14 cellular contexts compared by ENCODE assay signal in genomic region chr11:2709429-2709828, GRCh38. TPM values are rescaled to one million over a fixed set of nuclear protein-coding genes. Genes with fewer than 3 reads are reported as not detected.
DNase-seq lines count a peak whose midpoint lies in the region; ATAC-seq and TF ChIP-seq lines count a peak whose summit lies in the region.
"Had no signal": no experiment of that assay in that cellular context is flagged by ENCODE, and none has a peak within 500 bp of the region (broad histone marks: within the 10 kb centered on the region; RNA-seq: fewer than 3 reads in every experiment).

No MANE protein-coding gene starts in this region.

- in situ Hi-C loops in HAP-1 (cut with MboI; ENCODE audit: low sequenced_read_pairs), result no loop called here

- peaks cover 7 to 11% of the 10 kb centered on the region in 2 donors for H3K4me1 ChIP-seq in left lung
- peaks cover 21 to 27% (median 24%) of the 10 kb centered on the region in 3 donors for H3K4me1 ChIP-seq in skeletal muscle tissue (ENCODE audit: control insufficient read depth in 3 of 3, insufficient read depth in 3 of 3, low read length in 3 of 3)
- no peaks in the 10 kb centered on the region for H3K4me1 ChIP-seq in HAP-1
- H3K4me1 ChIP-seq: foreskin keratinocyte had no signal

- H3K36me3 Mint-ChIP-seq in endothelial cell (ENCODE audit: low read depth, unreplicated experiment), result peaks cover 4% of the 10 kb centered on the region

- peaks cover 0 to 5% of the 10 kb centered on the region in 2 donors for H3K9me3 ChIP-seq in left lung
- H3K9me3 ChIP-seq in skeletal muscle tissue (ENCODE audit: control insufficient read depth in 3 of 3, low read length in 3 of 3), result peaks cover 0 to 3% (median 0%) of the 10 kb centered on the region in 3 donors
- 0 out of 2 replicates have a peak, but pooled peaks cover 4% of the 10 kb centered on the region for H3K9me3 ChIP-seq in HAP-1

- intact Hi-C loops in left lung (cut with DNase I), result no loop called here

- H3K36me3 ChIP-seq in left lung, result no peaks in the 10 kb centered on the region
- no peaks in the 10 kb centered on the region for H3K36me3 ChIP-seq in skeletal muscle tissue (ENCODE audit: control insufficient read depth in 3 of 3, insufficient read depth in 3 of 3, low read length in 3 of 3)
- no peaks in the 10 kb centered on the region for H3K36me3 ChIP-seq in HAP-1 (replicated peaks)

- H3K9me3 Mint-ChIP-seq in endothelial cell (ENCODE audit: unreplicated experiment), result no peaks in the 10 kb centered on the region

- no peak for TF ChIP-seq CTCF in coronary artery (IDR thresholded peaks at IDR 0.05)
- no peak for TF ChIP-seq CTCF in left lung (IDR thresholded peaks at IDR 0.05)
- TF ChIP-seq CTCF in endothelial cell (IDR thresholded peaks at IDR 0.05; ENCODE audit: unreplicated experiment), result no peak

- H3K27ac Mint-ChIP-seq in endothelial cell (ENCODE audit: unreplicated experiment), result no peak overlapping the region

- H3K27ac ChIP-seq in coronary artery, result peak overlapping the region in 1 of 2 donors; percentile 14
- peak overlapping the region in 1 of 2 donors; percentile 51 for H3K27ac ChIP-seq in left lung
- peak overlapping the region; percentile 25 for H3K27ac ChIP-seq in skeletal muscle tissue (ENCODE audit: low read depth, low read length)
- H3K27ac ChIP-seq: foreskin keratinocyte, VCaP had no signal

- peaks cover 8% of the 10 kb centered on the region for H3K27me3 Mint-ChIP-seq in endothelial cell (ENCODE audit: unreplicated experiment)

- H3K27me3 ChIP-seq in left lung, result no peaks in the 10 kb centered on the region
- no peaks in the 10 kb centered on the region for H3K27me3 ChIP-seq in skeletal muscle tissue (ENCODE audit: control insufficient read depth in 3 of 3, insufficient read depth in 3 of 3, low read length in 3 of 3)
- H3K27me3 ChIP-seq in HAP-1 (ENCODE audit: low read depth), result no peaks in the 10 kb centered on the region

- DNase-seq in coronary artery (ENCODE audit: low spot score) (no peak), left lung (no peak), HAP-1 (ENCODE audit: low spot score in 2 of 2) (no peak), CD1c-positive myeloid dendritic cell (ENCODE audit: extremely low spot score) (no peak), endothelial cell (ENCODE audit: low spot score) (no peak)
- DNase-seq: activated naive CD4-positive, alpha-beta T cell treated with anti-CD3 and anti-CD28 coated beads, Interleukin-2, amount 50 U/mL, for 16 hours; foreskin keratinocyte; KG1; NCI-H2029 had no signal

- no peak overlapping the region for H3K4me3 Mint-ChIP-seq in endothelial cell (ENCODE audit: unreplicated experiment)
- H3K4me3 Mint-ChIP-seq: neural crest cell had no signal

- TF ChIP-seq RAD21 in Ishikawa (IDR thresholded peaks at IDR 0.05; ENCODE audit: low read depth), result no peak

- no peak for TF ChIP-seq EP300 in Ishikawa (IDR thresholded peaks at IDR 0.05; ENCODE audit: borderline replicate concordance)

- H3K4me3 ChIP-seq in coronary artery (peak overlapping the region; percentile 60), left lung (no peak overlapping the region), skeletal muscle tissue (ENCODE audit: low read length in 3 of 3) (peak overlapping the region in 1 of 3 donors; percentile 9), HAP-1 (no peak overlapping the region)

- no peaks in the 10 kb centered on the region for H3K4me1 Mint-ChIP-seq in endothelial cell (ENCODE audit: unreplicated experiment)

- peak overlapping the region in 1 of 3 donors; percentile 26 for H3K9ac ChIP-seq in skeletal muscle tissue (ENCODE audit: low read depth in 1 of 3, low read length in 3 of 3)

- ATAC-seq in left lung, result peak; percentile 27
- ATAC-seq in HG03469 (IDR thresholded peaks at IDR 0.05; ENCODE audit: unreplicated experiment), result no peak
- ATAC-seq: foreskin keratinocyte had no signal

TF ChIP-seq in Ishikawa, 13 proteins besides CTCF, POLR2A, EP300 and RAD21:
- TF ChIP-seq EGR1 (IDR thresholded peaks at IDR 0.05) (no peak), CEBPB (IDR thresholded peaks at IDR 0.05) (peak; percentile 83), TEAD4 (IDR thresholded peaks at IDR 0.05) (no peak)

RNA-seq across cellular contexts. Expression of gene KCNQ1OT1, which starts 9.6 kb away (rescaled TPM):
- total RNA-seq in left lung, result 1 to 10 TPM; 2.5 to 2.6 TPM
- 6.8 TPM for total RNA-seq in skeletal muscle tissue
- total RNA-seq in endothelial cell (ENCODE audit: unreplicated experiment), result 1.2 TPM
